In genomic region chr12:3631272-3631637, GRCh38 we compare ENCODE assay signal across 25 cellular contexts.
"Had no signal": no experiment of that assay in that cellular context is flagged by ENCODE, and none has a peak within 500 bp of the region (broad histone marks: within the 10 kb centered on the region; RNA-seq: fewer than 3 reads in every experiment).

No MANE protein-coding gene starts in this region.

- H3K4me2 ChIP-seq: smooth muscle cell had no signal

- H3K4me3 ChIP-seq: colonic mucosa, esophagus muscularis mucosa, gastroesophageal sphincter, heart right ventricle, lower lobe of right lung, pancreas, smooth muscle cell, stomach, thyroid gland had no signal

- H3K9me3 Mint-ChIP-seq: dendritic cell treated with granulocyte-macrophage colony-stimulating factor and Interleukin-4, amounts not matched to agents 40 ng/mL and 50 ng/mL, for 4 days; natural killer cell; type B pancreatic cell had no signal

- ATAC-seq: foreskin keratinocyte, gastroesophageal sphincter, left colon, left ventricle myocardium superior, lower lobe of right lung, natural killer cell, pancreas, sciatic nerve had no signal

- DNase-seq: colonic mucosa; effector CD8-positive, alpha-beta T cell; foreskin keratinocyte; heart right ventricle; hippocampal formation; left colon; left ventricle myocardium superior; lower lobe of right lung; natural killer cell; pancreas; stimulated activated CD4-positive, alpha-beta T cell treated with anti-CD3 and anti-CD28 coated beads, Interleukin-12 subunit alpha, Interleukin-12 subunit beta, amount 100 ng/mL, for 4 hours; stimulated activated CD4-positive, alpha-beta T cell treated with anti-CD3 and anti-CD28 coated beads, Interleukin-1b, Interleukin-23, amount 100 ng/mL, for 48 hours; stimulated activated CD4-positive, alpha-beta T cell treated with anti-CD3 and anti-CD28 coated beads, Interleukin-4, amount 100 ng/mL, for 1 hour; stimulated activated CD8-positive, alpha-beta memory T cell treated with anti-CD3 and anti-CD28 coated beads, Interleukin-4, amount 100 ng/mL, for 48 hours; stimulated activated naive CD4-positive, alpha-beta T cell treated with Interleukin-2 at 50 U/mL for 16 hours; stomach had no signal

- H3K27me3 ChIP-seq: colonic mucosa, gastroesophageal sphincter, heart right ventricle, neutrophil, pancreas, stomach, thyroid gland had no signal

- H3K4me3 Mint-ChIP-seq: dendritic cell treated with granulocyte-macrophage colony-stimulating factor and Interleukin-4, amounts not matched to agents 40 ng/mL and 50 ng/mL, for 4 days; natural killer cell; type B pancreatic cell had no signal

- H3K27ac ChIP-seq: colonic mucosa, esophagus muscularis mucosa, foreskin keratinocyte, gastroesophageal sphincter, heart right ventricle, lower lobe of right lung, neutrophil, pancreas, stomach, thyroid gland had no signal

- H3K27me3 Mint-ChIP-seq: dendritic cell treated with granulocyte-macrophage colony-stimulating factor and Interleukin-4, amounts not matched to agents 40 ng/mL and 50 ng/mL, for 4 days had no signal

- H3K36me3 ChIP-seq: colonic mucosa, lower lobe of right lung, pancreas, thyroid gland had no signal

- H3K27ac Mint-ChIP-seq: dendritic cell treated with granulocyte-macrophage colony-stimulating factor and Interleukin-4, amounts not matched to agents 40 ng/mL and 50 ng/mL, for 4 days; progenitor cell of endocrine pancreas; type B pancreatic cell had no signal

- H3K4me1 ChIP-seq: colonic mucosa, esophagus muscularis mucosa, foreskin keratinocyte, gastroesophageal sphincter, lower lobe of right lung, pancreas, stomach, thyroid gland had no signal

- H3K36me3 Mint-ChIP-seq: type B pancreatic cell had no signal

- H3K9me3 ChIP-seq: colonic mucosa, esophagus muscularis mucosa, gastroesophageal sphincter, heart right ventricle, lower lobe of right lung, neutrophil, pancreas, stomach, thyroid gland had no signal
